In genomic region chr11:34595391-34595790, GRCh38 we compare ENCODE assay signal across 17 cellular contexts. TPM values are rescaled to one million over a fixed set of nuclear protein-coding genes. Genes with fewer than 3 reads are reported as not detected.
"Had no signal": no experiment of that assay in that cellular context is flagged by ENCODE, and none has a peak within 500 bp of the region (broad histone marks: within the 10 kb centered on the region; RNA-seq: fewer than 3 reads in every experiment).

No MANE protein-coding gene starts in this region.

- H3K4me2 ChIP-seq: hepatocyte had no signal

- ATAC-seq: naive thymus-derived CD4-positive, alpha-beta T cell; right cardiac atrium had no signal

- H3K27me3 ChIP-seq: colonic mucosa, hepatocyte had no signal

- DNase-seq: colonic mucosa; dermis blood vessel endothelial cell; foreskin melanocyte; head of caudate nucleus; kidney glomerular epithelial cell; mesendoderm; naive thymus-derived CD4-positive, alpha-beta T cell; nephron progenitor cell; right cardiac atrium; small intestine; stimulated activated CD4-positive, alpha-beta T cell treated with anti-CD3 and anti-CD28 coated beads, Interleukin-12 subunit alpha, Interleukin-12 subunit beta, amount 100 ng/mL, for 4 hours; stimulated activated naive CD4-positive, alpha-beta T cell; trophoblast cell had no signal

- H3K27ac ChIP-seq: colonic mucosa, esophagus muscularis mucosa, hepatocyte had no signal

- H3K4me3 ChIP-seq: colonic mucosa, esophagus muscularis mucosa, hepatocyte had no signal

- FAIRE-seq: small intestine had no signal

- H3K36me3 ChIP-seq: colonic mucosa, esophagus muscularis mucosa had no signal

- H3K9me3 ChIP-seq: colonic mucosa, esophagus muscularis mucosa had no signal

RNA-seq across cellular contexts. Expression of gene EHF, which starts 25.5 kb away (rescaled TPM):
- total RNA-seq: lung microvascular endothelial cell, osteoblast had no signal
- polyA plus RNA-seq: naive thymus-derived CD4-positive, alpha-beta T cell had no signal
